10 cellular contexts compared by ENCODE assay signal in genomic region chr13:98510156-98510509, GRCh38.
DNase-seq lines count a peak whose midpoint lies in the region; FAIRE-seq and TF ChIP-seq lines count a peak whose summit lies in the region.
"Had no signal": no experiment of that assay in that cellular context is flagged by ENCODE, and none has a peak within 500 bp of the region (broad histone marks: within the 10 kb centered on the region; RNA-seq: fewer than 3 reads in every experiment).

No MANE protein-coding gene starts in this region.

- peak overlapping the region; percentile 45 for H4K91ac ChIP-seq in mesenchymal stem cell (ENCODE audit: low read length)

- no peak overlapping the region for H3K14ac ChIP-seq in mesenchymal stem cell (ENCODE audit: low read length in 2 of 2)

- no peaks in the 10 kb centered on the region for H3K9me3 Mint-ChIP-seq in activated naive CD4-positive, alpha-beta T cell treated with anti-CD3 and anti-CD28 coated beads, Interleukin-2, amount 10 ng/mL, durations not matched to agents 7 days and 5 days
- no peaks in the 10 kb centered on the region for H3K9me3 Mint-ChIP-seq in activated naive CD8-positive, alpha-beta T cell (ENCODE audit: low read depth)

- no peak overlapping the region for H3K4ac ChIP-seq in mesenchymal stem cell (ENCODE audit: low read depth in 1 of 2, low read length in 2 of 2)

- H4K8ac ChIP-seq in mesenchymal stem cell (ENCODE audit: low read length), result peak overlapping the region; percentile 73

- H3K79me1 ChIP-seq in mesenchymal stem cell (replicated peaks; ENCODE audit: low read length, poor library complexity, severe bottlenecking), result peaks cover 22% of the 10 kb centered on the region

- 93% methylated on average over 7 of the region's 7 CpGs for WGBS in mesenchymal stem cell
- WGBS in tibial nerve, 2 donors, result 86 to 92% methylated on average over 7 of the region's 7 CpGs

- no peak overlapping the region for H3K4me3 Mint-ChIP-seq in activated naive CD4-positive, alpha-beta T cell treated with anti-CD3 and anti-CD28 coated beads, Interleukin-2, amount 10 ng/mL, durations not matched to agents 7 days and 5 days
- no peak overlapping the region for H3K4me3 Mint-ChIP-seq in activated naive CD8-positive, alpha-beta T cell

- H3K4me2 ChIP-seq in mesenchymal stem cell (ENCODE audit: low read length, poor library complexity, severe bottlenecking), result no peak overlapping the region

- H3K36me3 ChIP-seq in mesenchymal stem cell (ENCODE audit: control insufficient read depth in 1 of 2, insufficient read depth in 2 of 2, low read depth in 1 of 2, low read length in 2 of 2), result peaks cover 0 to 7% of the 10 kb centered on the region in 2 experiments
- H3K36me3 ChIP-seq in tibial nerve, result no peaks in the 10 kb centered on the region

- H3K9ac ChIP-seq in mesenchymal stem cell (ENCODE audit: low read length), result peak overlapping the region; percentile 84

- no peak overlapping the region for H2BK120ac ChIP-seq in mesenchymal stem cell (ENCODE audit: low read depth, low read length)

- FAIRE-seq in frontal cortex (lab: Jason Lieb, UNC), result no peak
- FAIRE-seq: islet of Langerhans had no signal

- H3K18ac ChIP-seq in mesenchymal stem cell (ENCODE audit: low read depth in 1 of 2, low read length in 2 of 2), result peak overlapping the region; percentile 29 to 67

- H3K4me3 ChIP-seq in mesenchymal stem cell (ENCODE audit: insufficient read depth in 1 of 2, low read depth in 1 of 2, low read length in 2 of 2) (no peak overlapping the region), tibial nerve (no peak overlapping the region)

- H3K23ac ChIP-seq in mesenchymal stem cell (ENCODE audit: low read length in 2 of 2), result no peak overlapping the region

- no peak overlapping the region for H2AFZ ChIP-seq in mesenchymal stem cell (ENCODE audit: low read depth, low read length)

- peak overlapping the region; percentile 85 for H3K27ac Mint-ChIP-seq in activated naive CD4-positive, alpha-beta T cell treated with anti-CD3 and anti-CD28 coated beads, Interleukin-2, amount 10 ng/mL, durations not matched to agents 7 days and 5 days
- peak overlapping the region; percentile 86 for H3K27ac Mint-ChIP-seq in activated naive CD8-positive, alpha-beta T cell

- H3K4me1 ChIP-seq in mesenchymal stem cell (ENCODE audit: control insufficient read depth, insufficient read depth, low read depth, low read length) (peaks cover 21% of the 10 kb centered on the region), tibial nerve (peaks cover 0 to 62% (median 37%) of the 10 kb centered on the region in 4 donors)

- H3K4me1 Mint-ChIP-seq in activated naive CD4-positive, alpha-beta T cell treated with anti-CD3 and anti-CD28 coated beads, Interleukin-2, amount 10 ng/mL, durations not matched to agents 7 days and 5 days, result peaks cover 73% of the 10 kb centered on the region
- peaks cover 91% of the 10 kb centered on the region for H3K4me1 Mint-ChIP-seq in activated naive CD8-positive, alpha-beta T cell (ENCODE audit: low read depth)

- CTCF ChIA-PET in activated naive CD4-positive, alpha-beta T cell treated with anti-CD3 and anti-CD28 coated beads, Interleukin-2, amount 10 ng/mL, durations not matched to agents 7 days and 5 days (lab: Charles Lee), result interaction anchor here (0.6 kb wide), 1 partner anchor 40 kb away, joined by 4 read pairs; no protein-coding TSS in a partner anchor

- TF ChIP-seq EP300 in tibial nerve (IDR thresholded peaks at IDR 0.05), result no peak

- H2BK15ac ChIP-seq in mesenchymal stem cell (ENCODE audit: low read depth, poor library complexity, severe bottlenecking), result peak overlapping the region; percentile 30

- TF ChIP-seq CTCF in tibial nerve (IDR thresholded peaks at IDR 0.05), result no peak

- H3K27me3 Mint-ChIP-seq in activated naive CD4-positive, alpha-beta T cell treated with anti-CD3 and anti-CD28 coated beads, Interleukin-2, amount 10 ng/mL, durations not matched to agents 7 days and 5 days, result no peaks in the 10 kb centered on the region
- H3K27me3 Mint-ChIP-seq in activated naive CD8-positive, alpha-beta T cell, result no peaks in the 10 kb centered on the region

- no peak for DNase-seq in activated naive CD4-positive, alpha-beta T cell treated with anti-CD3 and anti-CD28 coated beads, Interleukin-2, amount 10 ng/mL, durations not matched to agents 7 days and 5 days
- DNase-seq in activated naive CD4-positive, alpha-beta T cell treated with anti-CD3 and anti-CD28 coated beads, Interleukin-2, amount 50 U/mL, for 16 hours, result no peak
- DNase-seq in mesenchymal stem cell, result no peak
- no peak for DNase-seq in tibial nerve (ENCODE audit: low spot score in 2 of 2)
- no peak for DNase-seq in NCI-H2107 treated with DMSO at 0.1 percent for 48 hours (lab: John Stamatoyannopoulos, UW; ENCODE audit: unreplicated experiment)
- DNase-seq in frontal cortex (ENCODE audit: low spot score in 2 of 2), result no peak
- DNase-seq in retina, result no peak
- DNase-seq: NCI-H1417 treated with DMSO at 0.1 percent for 48 hours had no signal

- no peak overlapping the region for H2BK12ac ChIP-seq in mesenchymal stem cell (ENCODE audit: low read length in 2 of 2)

- H2AK5ac ChIP-seq in mesenchymal stem cell (ENCODE audit: low read length, severe bottlenecking), result peak overlapping the region; percentile 31

- H3K27ac ChIP-seq in mesenchymal stem cell (ENCODE audit: low read length, poor library complexity, severe bottlenecking) (no peak overlapping the region), tibial nerve (peak overlapping the region in 3 of 4 donors; percentile 48 to 83 (median 77))

- H3K27me3 ChIP-seq in mesenchymal stem cell (ENCODE audit: control insufficient read depth in 1 of 2, insufficient read depth in 1 of 2, low read length in 2 of 2), result no peaks in the 10 kb centered on the region
- H3K27me3 ChIP-seq in tibial nerve, result no peaks in the 10 kb centered on the region

- no peak for TF ChIP-seq POLR2A in tibial nerve (IDR thresholded peaks at IDR 0.05)

- no peak overlapping the region for H2BK5ac ChIP-seq in mesenchymal stem cell (ENCODE audit: low read depth, low read length, poor library complexity, severe bottlenecking)

- H3K9me3 ChIP-seq in mesenchymal stem cell (ENCODE audit: control insufficient read depth, low read length), result no peaks in the 10 kb centered on the region
- H3K9me3 ChIP-seq in tibial nerve, result no peaks in the 10 kb centered on the region

- peaks cover 37% of the 10 kb centered on the region for H3K36me3 Mint-ChIP-seq in activated naive CD4-positive, alpha-beta T cell treated with anti-CD3 and anti-CD28 coated beads, Interleukin-2, amount 10 ng/mL, durations not matched to agents 7 days and 5 days
- H3K36me3 Mint-ChIP-seq in activated naive CD8-positive, alpha-beta T cell, result peaks cover 17% of the 10 kb centered on the region
